ENCODE assay signal across 11 cellular contexts in the genomic region with DNA sequence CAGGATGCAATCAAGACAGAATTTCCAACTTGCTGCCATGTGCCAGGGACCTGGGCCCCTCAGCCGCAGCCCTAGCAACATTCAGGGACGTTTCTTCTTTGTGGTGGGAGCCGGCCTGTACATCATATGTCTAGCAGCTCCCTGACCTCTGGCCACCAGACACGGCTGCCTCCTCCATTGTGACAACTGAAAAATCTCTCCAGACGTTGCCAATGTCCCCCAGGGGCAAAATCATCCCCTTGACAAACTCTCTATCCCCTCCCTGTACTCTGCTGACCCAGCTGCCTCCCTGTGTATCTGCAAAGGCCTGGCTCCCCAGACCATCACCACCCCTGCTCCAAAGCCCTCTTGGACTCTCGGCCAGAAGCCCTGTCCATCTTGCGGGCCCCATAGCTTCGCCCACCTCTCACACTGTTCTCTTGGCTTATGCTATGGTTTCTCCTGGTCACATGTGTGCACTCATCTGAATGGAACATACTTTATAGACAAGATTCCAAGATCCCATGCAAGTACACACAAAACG. TPM values are rescaled to one million over a fixed set of nuclear protein-coding genes. Genes with fewer than 3 reads are reported as not detected.
A peak's percentile ranks its signal among the peaks of the same experiment; 100 is the strongest.
DNase-seq lines count a peak whose midpoint lies in the region; ATAC-seq and TF ChIP-seq lines count a peak whose summit lies in the region.
"Had no signal": no experiment of that assay in that cellular context is flagged by ENCODE, and none has a peak within 500 bp of the region (broad histone marks: within the 10 kb centered on the region; RNA-seq: fewer than 3 reads in every experiment).

No MANE protein-coding gene starts in this region.

- peak overlapping the region; percentile 47; the same call in 1 of the 2 replicates for H3K9ac ChIP-seq in OCI-LY1 (ENCODE audit: low read length)

- no peak overlapping the region for H3K4me3 ChIP-seq in CD4-positive, alpha-beta memory T cell (ENCODE audit: low read length in 2 of 2)
- peak overlapping the region; percentile 3 for H3K4me3 ChIP-seq in OCI-LY1 (ENCODE audit: low read depth, low read length, poor library complexity, severe bottlenecking)
- H3K4me3 ChIP-seq in coronary artery: no peak overlapping the region
- H3K4me3 ChIP-seq: pancreas had no signal

- H3K9me2 ChIP-seq in OCI-LY1 (ENCODE audit: low read depth, low read length): no peaks in the 10 kb centered on the region

- H3K9me3 Mint-ChIP-seq in CD4-positive, alpha-beta memory T cell: no peaks in the 10 kb centered on the region
- no peaks in the 10 kb centered on the region for H3K9me3 Mint-ChIP-seq in endothelial cell (ENCODE audit: unreplicated experiment)
- no peaks in the 10 kb centered on the region for H3K9me3 Mint-ChIP-seq in osteocyte (ENCODE audit: unreplicated experiment)
- H3K9me3 Mint-ChIP-seq: dendritic cell treated with granulocyte-macrophage colony-stimulating factor and Interleukin-4, amounts not matched to agents 40 ng/mL and 50 ng/mL, for 4 days had no signal

- no peaks in the 10 kb centered on the region for H3K27me3 Mint-ChIP-seq in CD4-positive, alpha-beta memory T cell
- H3K27me3 Mint-ChIP-seq in endothelial cell (ENCODE audit: unreplicated experiment): peaks cover 17% of the 10 kb centered on the region
- no peaks in the 10 kb centered on the region for H3K27me3 Mint-ChIP-seq in osteocyte (ENCODE audit: unreplicated experiment)
- H3K27me3 Mint-ChIP-seq: dendritic cell treated with granulocyte-macrophage colony-stimulating factor and Interleukin-4, amounts not matched to agents 40 ng/mL and 50 ng/mL, for 4 days had no signal

- no peaks in the 10 kb centered on the region for H3K4me1 ChIP-seq in CD4-positive, alpha-beta memory T cell (ENCODE audit: insufficient read depth, low read length)
- peaks cover 100% of the 10 kb centered on the region for H3K4me1 ChIP-seq in OCI-LY1 (ENCODE audit: insufficient read depth, low read length, severe bottlenecking)
- H3K4me1 ChIP-seq: pancreas had no signal

- intact Hi-C loops in CD4-positive, alpha-beta memory T cell (cut with micrococcal nuclease): no loop called here

- peaks cover 7% of the 10 kb centered on the region; the same call in 1 of the 2 replicates for H3F3A ChIP-seq in OCI-LY1 (ENCODE audit: insufficient read depth, low read length)

- H3K36me3 ChIP-seq in CD4-positive, alpha-beta memory T cell (ENCODE audit: insufficient read depth, low read length): peaks cover 52% of the 10 kb centered on the region
- peaks cover 58% of the 10 kb centered on the region for H3K36me3 ChIP-seq in OCI-LY1 (ENCODE audit: insufficient read depth, low read length)

- H3K9me3 ChIP-seq in CD4-positive, alpha-beta memory T cell (ENCODE audit: control insufficient read depth in 1 of 2, low read length in 2 of 2): no peaks in the 10 kb centered on the region
- H3K9me3 ChIP-seq in OCI-LY1 (ENCODE audit: low read length): no peaks in the 10 kb centered on the region
- H3K9me3 ChIP-seq: pancreas had no signal

- CTCF ChIA-PET in CD4-positive, alpha-beta memory T cell (lab: Charles Lee; ENCODE audit: partially characterized antibody): no interaction called here

- H3K36me3 Mint-ChIP-seq in CD4-positive, alpha-beta memory T cell: peaks cover 16 to 75% of the 10 kb centered on the region in 2 donors
- H3K36me3 Mint-ChIP-seq in endothelial cell (ENCODE audit: low read depth, unreplicated experiment): peaks cover 33% of the 10 kb centered on the region
- peaks cover 27% of the 10 kb centered on the region for H3K36me3 Mint-ChIP-seq in osteocyte (ENCODE audit: unreplicated experiment)

- POLR2A ChIA-PET in CD4-positive, alpha-beta memory T cell (lab: Charles Lee; ENCODE audit: partially characterized antibody): no interaction called here

- DNase-seq in CD4-positive, alpha-beta memory T cell: no peak
- DNase-seq in endothelial cell (ENCODE audit: low spot score) (no peak), osteocyte (ENCODE audit: extremely low spot score, unreplicated experiment) (peak; percentile 57), NCI-H2171 treated with DMSO at 0.1 percent for 48 hours (lab: John Stamatoyannopoulos, UW) (no peak), AG08395 (ENCODE audit: low spot score) (no peak), coronary artery (ENCODE audit: low spot score) (no peak)
- DNase-seq: pancreas; stimulated activated CD4-positive, alpha-beta T cell treated with anti-CD3 and anti-CD28 coated beads, Interleukin-12 subunit alpha, Interleukin-12 subunit beta, amount 100 ng/mL, for 4 hours had no signal

- no peak overlapping the region for H3K27ac ChIP-seq in CD4-positive, alpha-beta memory T cell (ENCODE audit: low read depth, low read length)
- H3K27ac ChIP-seq in OCI-LY1 (ENCODE audit: low read depth, low read length, poor library complexity, severe bottlenecking): peak overlapping the region; percentile 95
- no peak overlapping the region for H3K27ac ChIP-seq in coronary artery
- H3K27ac ChIP-seq: pancreas had no signal

- H3K4me3 Mint-ChIP-seq in CD4-positive, alpha-beta memory T cell: no peak overlapping the region
- peak overlapping the region; percentile 14 for H3K4me3 Mint-ChIP-seq in endothelial cell (ENCODE audit: unreplicated experiment)
- no peak overlapping the region for H3K4me3 Mint-ChIP-seq in osteocyte (ENCODE audit: unreplicated experiment)
- H3K4me3 Mint-ChIP-seq: dendritic cell treated with granulocyte-macrophage colony-stimulating factor and Interleukin-4, amounts not matched to agents 40 ng/mL and 50 ng/mL, for 4 days had no signal

- H3K79me2 ChIP-seq in OCI-LY1 (ENCODE audit: insufficient read depth, low read length): peaks cover 5% of the 10 kb centered on the region; the same call in 1 of the 2 replicates

- H2AFZ ChIP-seq in OCI-LY1 (ENCODE audit: low read length): no peak overlapping the region

- H3K4me1 Mint-ChIP-seq in CD4-positive, alpha-beta memory T cell: peaks cover 0 to 10% (median 5%) of the 10 kb centered on the region in 4 donors
- H3K4me1 Mint-ChIP-seq in endothelial cell (ENCODE audit: unreplicated experiment) (peaks cover 16% of the 10 kb centered on the region), osteocyte (ENCODE audit: unreplicated experiment) (peaks cover 11% of the 10 kb centered on the region)

- H3K27ac Mint-ChIP-seq in CD4-positive, alpha-beta memory T cell: peak overlapping the region; percentile 4 to 92 (median 67)
- H3K27ac Mint-ChIP-seq in endothelial cell (ENCODE audit: unreplicated experiment) (peak overlapping the region; percentile 9), osteocyte (ENCODE audit: unreplicated experiment) (no peak overlapping the region)
- H3K27ac Mint-ChIP-seq: dendritic cell treated with granulocyte-macrophage colony-stimulating factor and Interleukin-4, amounts not matched to agents 40 ng/mL and 50 ng/mL, for 4 days had no signal

- H3K4me2 ChIP-seq in OCI-LY1 (ENCODE audit: low read length): peak overlapping the region; percentile 59; the same call in 1 of the 2 replicates

- no peak for ATAC-seq in HG03460 (IDR thresholded peaks at IDR 0.05; ENCODE audit: unreplicated experiment)

- H3K27me3 ChIP-seq in CD4-positive, alpha-beta memory T cell (ENCODE audit: insufficient read depth, low read length): no peaks in the 10 kb centered on the region
- H3K27me3 ChIP-seq in OCI-LY1 (ENCODE audit: insufficient read depth, low read length): no peaks in the 10 kb centered on the region
- H3K27me3 ChIP-seq: pancreas had no signal

- TF ChIP-seq CTCF in OCI-LY1 (IDR thresholded peaks at IDR 0.05; ENCODE audit: low read length) (no peak), endothelial cell (IDR thresholded peaks at IDR 0.05; ENCODE audit: unreplicated experiment) (no peak), osteocyte (IDR thresholded peaks at IDR 0.05) (no peak), coronary artery (IDR thresholded peaks at IDR 0.05) (no peak)

- no peaks in the 10 kb centered on the region for H4K20me1 ChIP-seq in OCI-LY1 (ENCODE audit: insufficient read depth, low read length)

RNA-seq across cellular contexts. Expression of a gene that starts 40.8 kb away (rescaled TPM):
- 10 to 100 TPM; 33.4 to 34.2 TPM for total RNA-seq in CD4-positive, alpha-beta memory T cell
- 10 to 100 TPM in 1 of 2 donors, 1 to 10 TPM in 1; 3.8 to 20.1 TPM for polyA plus RNA-seq in CD4-positive, alpha-beta memory T cell
- total RNA-seq in endothelial cell (ENCODE audit: unreplicated experiment) (31.8 TPM), osteocyte (34.8 and 35.4 TPM in 2 replicates)

RNA-seq across cellular contexts. Expression of a gene that starts 53.9 kb away (rescaled TPM):
- total RNA-seq in CD4-positive, alpha-beta memory T cell: 1 to 10 TPM; 7.2 to 7.9 TPM
- 1 to 10 TPM; 6.3 to 7.5 TPM for polyA plus RNA-seq in CD4-positive, alpha-beta memory T cell
- total RNA-seq in endothelial cell (ENCODE audit: unreplicated experiment) (10.1 TPM), osteocyte (6.4 and 7.4 TPM in 2 replicates)
